ENCODE assay signal across 8 cellular contexts in genomic region chr11:288328-289144, GRCh38. TPM values are rescaled to one million over a fixed set of nuclear protein-coding genes. Genes with fewer than 3 reads are reported as not detected.
DNase-seq lines count a peak whose midpoint lies in the region; TF ChIP-seq lines count a peak whose summit lies in the region.

Gene PGGHG (plus strand): TSS chr11:289126. CDS start chr11:289817, 691 bp downstream.

- no peak within 1 kb of the TSS for H4K5ac ChIP-seq in mesendoderm (ENCODE audit: low read length)

- WGBS in mesendoderm (ENCODE audit: extremely low coverage, insufficient coverage, low lambda C conversion rate), result no CpG with 5 or more reads among the region's 94 CpGs
- 1% methylated on average over 93 of the region's 94 CpGs for WGBS in thymus

- H3K27me3 ChIP-seq in effector memory CD4-positive, alpha-beta T cell (replicated peaks; ENCODE audit: control insufficient read depth, insufficient read depth, low read length, poor library complexity, severe bottlenecking), result no peaks in the 10 kb centered on the region
- H3K27me3 ChIP-seq in mesendoderm (ENCODE audit: insufficient read depth, low read length, poor library complexity), result no peaks in the 10 kb centered on the region
- H3K27me3 ChIP-seq in thymus (ENCODE audit: control insufficient read depth, insufficient read depth), result peaks cover 12% of the 10 kb centered on the region

- H3K79me1 ChIP-seq in mesendoderm (ENCODE audit: low read length), result peaks cover 1% of the 10 kb centered on the region

- H2BK5ac ChIP-seq in mesendoderm (ENCODE audit: low read length), result no peak within 1 kb of the TSS

- peak within 1 kb of the TSS; percentile 96 for H3K27ac ChIP-seq in effector memory CD4-positive, alpha-beta T cell (ENCODE audit: insufficient read depth, low read length, poor library complexity, severe bottlenecking)
- H3K27ac ChIP-seq in mesendoderm (ENCODE audit: low read depth, low read length) (no peak within 1 kb of the TSS), thymus (ENCODE audit: low read depth) (peak within 1 kb of the TSS; percentile 87)

- no peaks in the 10 kb centered on the region for H3K9me3 ChIP-seq in effector memory CD4-positive, alpha-beta T cell (ENCODE audit: control insufficient read depth, low read length)
- no peaks in the 10 kb centered on the region for H3K9me3 ChIP-seq in thymus (ENCODE audit: control insufficient read depth)

- H3K4ac ChIP-seq in mesendoderm (ENCODE audit: low read depth, low read length), result peak within 1 kb of the TSS; percentile 66

- peaks cover 20% of the 10 kb centered on the region for H3K36me3 ChIP-seq in effector memory CD4-positive, alpha-beta T cell (ENCODE audit: control insufficient read depth, insufficient read depth, low read length)
- H3K36me3 ChIP-seq in mesendoderm (ENCODE audit: control insufficient read depth, insufficient read depth, low read length), result peaks cover 3% of the 10 kb centered on the region
- peaks cover 3% of the 10 kb centered on the region for H3K36me3 ChIP-seq in thymus (ENCODE audit: control insufficient read depth, insufficient read depth)

- H3K79me2 ChIP-seq in mesendoderm (ENCODE audit: control insufficient read depth, insufficient read depth, low read length), result no peaks in the 10 kb centered on the region

- H2BK120ac ChIP-seq in mesendoderm (ENCODE audit: low read depth, low read length), result peak within 1 kb of the TSS; percentile 39

- peak; percentile 46 for DNase-seq in CD1c-positive myeloid dendritic cell (ENCODE audit: extremely low spot score)
- peak; percentile 97 for DNase-seq in GM20000 (ENCODE audit: low spot score)
- peak; percentile 33 for DNase-seq in M059J (ENCODE audit: low read depth)
- DNase-seq in activated CD4-positive, alpha-beta T cell treated with anti-CD3 and anti-CD28 coated beads for 48 hours, result peak; percentile 47
- DNase-seq in effector memory CD4-positive, alpha-beta T cell, result peak; percentile 37 to 61 (median 48)
- DNase-seq in mesendoderm, result no peak
- DNase-seq in globus pallidus (ENCODE audit: low spot score), result no peak

- H2BK15ac ChIP-seq in mesendoderm (replicated peaks; ENCODE audit: low read depth), result no peak within 1 kb of the TSS

- H3K18ac ChIP-seq in mesendoderm (ENCODE audit: low read length), result peak within 1 kb of the TSS; percentile 56

- peaks cover 8% of the 10 kb centered on the region for H3K4me1 ChIP-seq in effector memory CD4-positive, alpha-beta T cell (ENCODE audit: control insufficient read depth, insufficient read depth, low read length, poor library complexity, severe bottlenecking)
- H3K4me1 ChIP-seq in mesendoderm (ENCODE audit: control insufficient read depth, low read depth, low read length) (peaks cover 12% of the 10 kb centered on the region), thymus (ENCODE audit: control insufficient read depth, insufficient read depth, low read length) (peaks cover 12% of the 10 kb centered on the region)

- TF ChIP-seq CTCF in GM20000 (IDR thresholded peaks at IDR 0.05; ENCODE audit: extremely low read depth, missing control alignments), result no peak

- no peak within 1 kb of the TSS for H2AK5ac ChIP-seq in mesendoderm (ENCODE audit: low read length)

- H3K56ac ChIP-seq in mesendoderm (ENCODE audit: low read length), result peak within 1 kb of the TSS; percentile 88

- peak within 1 kb of the TSS; percentile 75 for H3K9ac ChIP-seq in mesendoderm (ENCODE audit: low read length)

- H3K23ac ChIP-seq in mesendoderm (ENCODE audit: low read length), result peak within 1 kb of the TSS; percentile 90

- no peak within 1 kb of the TSS for H4K8ac ChIP-seq in mesendoderm (ENCODE audit: low read depth, low read length)

- H3K4me2 ChIP-seq in mesendoderm (ENCODE audit: low read length), result peak within 1 kb of the TSS; percentile 71

- H3K4me3 ChIP-seq in effector memory CD4-positive, alpha-beta T cell (ENCODE audit: insufficient read depth, low read depth, low read length, poor library complexity, severe bottlenecking), result peak within 1 kb of the TSS; percentile 90
- peak within 1 kb of the TSS; percentile 36 for H3K4me3 ChIP-seq in mesendoderm (ENCODE audit: low read length)
- peak within 1 kb of the TSS; percentile 58 for H3K4me3 ChIP-seq in thymus (ENCODE audit: low read length)

RNA-seq across cellular contexts. Expression of gene PGGHG, which starts in this region (rescaled TPM):
- total RNA-seq in M059J (2014; rRNA removed; shearing (Covaris generic)), result 5.2 and 8.5 TPM in 2 replicates
- polyA plus RNA-seq in mesendoderm (2013, experiment 1 of 2), result 27.3 TPM
- 26.0 TPM for polyA plus RNA-seq in mesendoderm (2013, experiment 2 of 2)
- polyA plus RNA-seq in thymus, result 900 TPM

Comparison
In these comparisons a context has a peak if more than half of its experiments do, and no peak if none do; other contexts are left out.
1. DNase-seq: peak in CD1c-positive myeloid dendritic cell (single experiment), GM20000 (single experiment), M059J (single experiment), activated CD4-positive, alpha-beta T cell treated with anti-CD3 and anti-CD28 coated beads for 48 hours (single experiment) and effector memory CD4-positive, alpha-beta T cell (3 of 3); none in mesendoderm (single experiment) and globus pallidus (single experiment).
2. H3K4me3 ChIP-seq: peak in every context shown above with its lines; median percentile 90 in effector memory CD4-positive, alpha-beta T cell; 58 in thymus; 36 in mesendoderm.